In the genomic region with DNA sequence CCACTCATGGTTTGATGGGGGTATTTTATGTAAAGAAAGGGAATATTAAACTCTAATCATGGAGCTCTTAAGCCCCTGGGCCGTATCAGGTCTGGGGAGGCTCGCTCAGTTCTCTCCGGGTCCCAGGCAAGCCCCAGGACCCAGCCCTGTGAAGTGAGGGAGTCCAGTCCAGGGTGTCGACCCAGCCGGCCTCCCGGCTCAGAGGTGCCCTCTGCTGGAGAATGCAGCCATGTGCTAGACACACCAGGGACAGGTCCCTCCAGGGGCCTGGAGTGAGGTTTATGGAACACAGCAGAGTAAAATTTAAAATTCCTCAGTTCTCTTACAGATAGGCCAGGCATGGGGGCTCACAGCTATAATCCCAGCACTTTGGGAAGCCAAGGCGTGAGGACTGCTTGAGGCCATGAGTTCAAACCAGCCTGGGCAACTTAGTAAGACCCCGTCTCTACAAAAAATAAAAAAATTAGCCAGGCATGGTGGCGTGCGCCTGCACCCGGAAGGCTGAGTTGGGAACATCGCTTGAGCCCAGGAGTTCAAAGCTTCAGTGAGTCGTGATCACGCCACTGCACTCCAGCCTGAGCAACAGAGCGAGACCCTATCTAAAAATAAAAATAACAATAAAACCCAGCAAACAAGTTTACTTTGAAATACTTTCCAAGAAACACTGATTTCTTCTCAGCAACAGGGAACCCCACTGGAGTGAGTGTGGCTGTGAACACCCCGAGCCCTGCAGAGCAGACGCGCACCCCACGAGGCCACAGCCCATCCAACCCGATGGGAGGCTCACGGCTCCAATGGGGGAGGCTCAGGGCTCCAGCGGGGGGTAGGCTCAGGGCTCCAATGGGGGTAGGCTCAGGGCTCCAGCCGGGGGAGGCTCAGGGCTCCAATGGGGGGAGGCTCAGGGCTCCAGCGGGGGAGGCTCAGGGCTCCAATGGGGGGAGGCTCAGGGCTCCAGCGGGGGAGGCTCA, we compare ENCODE assay signal across 8 cellular contexts.
DNase-seq lines count a peak whose midpoint lies in the region; ATAC-seq, FAIRE-seq and TF ChIP-seq lines count a peak whose summit lies in the region.

No MANE protein-coding gene starts in this region.

- H3K36me3 Mint-ChIP-seq in activated naive CD4-positive, alpha-beta T cell treated with anti-CD3 and anti-CD28 coated beads, Interleukin-2, amount 10 ng/mL, durations not matched to agents 7 days and 5 days = peaks cover 20% of the 10 kb centered on the region

- FAIRE-seq in D721Med (lab: Jason Lieb, UNC) = no peak

- TF ChIP-seq CTCF in D721Med (IDR thresholded peaks at IDR 0.05; ENCODE audit: insufficient read depth, missing control alignments) (peak; percentile 74), psoas muscle (IDR thresholded peaks at IDR 0.05) (peak; percentile 81)

- H3K27me3 Mint-ChIP-seq in activated naive CD4-positive, alpha-beta T cell treated with anti-CD3 and anti-CD28 coated beads, Interleukin-2, amount 10 ng/mL, durations not matched to agents 7 days and 5 days = no peaks in the 10 kb centered on the region

- H3K27ac ChIP-seq in psoas muscle = no peak overlapping the region

- 75 to 79% (median 75%) methylated on average over 21 to 25 of the region's 25 CpGs for WGBS in psoas muscle, 3 donors

- H3K9me3 ChIP-seq in psoas muscle = no peaks in the 10 kb centered on the region

- H3K36me3 ChIP-seq in psoas muscle (ENCODE audit: insufficient read depth in 1 of 2, low read depth in 1 of 2) = peaks cover 3 to 48% of the 10 kb centered on the region in 2 donors

- H3K4me1 Mint-ChIP-seq in activated naive CD4-positive, alpha-beta T cell treated with anti-CD3 and anti-CD28 coated beads, Interleukin-2, amount 10 ng/mL, durations not matched to agents 7 days and 5 days = peaks cover 4% of the 10 kb centered on the region

- H3K9me3 Mint-ChIP-seq in activated naive CD4-positive, alpha-beta T cell treated with anti-CD3 and anti-CD28 coated beads, Interleukin-2, amount 10 ng/mL, durations not matched to agents 7 days and 5 days = no peaks in the 10 kb centered on the region

- CTCF ChIA-PET in activated naive CD4-positive, alpha-beta T cell treated with anti-CD3 and anti-CD28 coated beads, Interleukin-2, amount 10 ng/mL, durations not matched to agents 7 days and 5 days (lab: Charles Lee) = interaction anchor here (0.6 to 2.4 kb wide), 11 partner anchors 11 to 219 kb away, joined by 3 to 7 read pairs (median 4); partner anchors contain the start of gene SPG7

- DNase-seq in D721Med (ENCODE audit: insufficient read length, low spot score) = peak; percentile 88
- DNase-seq in HPDE6-E6E7 (ENCODE audit: extremely low spot score) = peak; percentile 99
- DNase-seq in activated naive CD4-positive, alpha-beta T cell treated with anti-CD3 and anti-CD28 coated beads, Interleukin-2, amount 10 ng/mL, durations not matched to agents 7 days and 5 days = peak; percentile 79
- DNase-seq in Right ventricle myocardium superior = peak; percentile 83
- peak; percentile 75 to 87 for DNase-seq in psoas muscle

- H3K4me1 ChIP-seq in psoas muscle = peaks cover 6% of the 10 kb centered on the region

- H3K4me3 Mint-ChIP-seq in activated naive CD4-positive, alpha-beta T cell treated with anti-CD3 and anti-CD28 coated beads, Interleukin-2, amount 10 ng/mL, durations not matched to agents 7 days and 5 days = no peak overlapping the region

- no peaks in the 10 kb centered on the region for H3K27me3 ChIP-seq in psoas muscle (ENCODE audit: insufficient read depth in 3 of 3, low read length in 2 of 3)

- peak overlapping the region; percentile 64 for H3K27ac Mint-ChIP-seq in activated naive CD4-positive, alpha-beta T cell treated with anti-CD3 and anti-CD28 coated beads, Interleukin-2, amount 10 ng/mL, durations not matched to agents 7 days and 5 days

- intact Hi-C loops in Right ventricle myocardium superior (cut with DNase I) (no loop called here), psoas muscle (cut with DNase I) (no loop called here)

- H3K4me3 ChIP-seq in psoas muscle = no peak overlapping the region

- peak; percentile 95 for ATAC-seq in SK-N-SH treated with all-trans-retinoic acid at 6 μM for 48 hours
- ATAC-seq in Right ventricle myocardium superior (ENCODE audit: poor library complexity) = peak; percentile 80
- ATAC-seq in psoas muscle = peak; percentile 77 to 85 (median 82)
- no peak for ATAC-seq in HG03280 (IDR thresholded peaks at IDR 0.05; ENCODE audit: unreplicated experiment)
- no peak for ATAC-seq in HG02763 (IDR thresholded peaks at IDR 0.05; ENCODE audit: unreplicated experiment)

TF ChIP-seq in SK-N-SH treated with all-trans-retinoic acid at 6 μM for 48 hours, 23 proteins besides CTCF, POLR2A, EP300 and RAD21 (continues in another document):
- TF ChIP-seq CSDC2 (CRISPR knock-in tag; IDR thresholded peaks at IDR 0.05) (no peak), ESRRG (CRISPR knock-in tag; IDR thresholded peaks at IDR 0.05) (no peak), ARNTL (CRISPR knock-in tag; IDR thresholded peaks at IDR 0.05; ENCODE audit: borderline replicate concordance, low read depth) (no peak), ISL1 (CRISPR knock-in tag; IDR thresholded peaks at IDR 0.05) (no peak), ZFP30 (CRISPR knock-in tag; IDR thresholded peaks at IDR 0.05) (no peak), PPARA (CRISPR knock-in tag; IDR thresholded peaks at IDR 0.05; ENCODE audit: borderline replicate concordance) (no peak)
- TF ChIP-seq, protein P1, sequence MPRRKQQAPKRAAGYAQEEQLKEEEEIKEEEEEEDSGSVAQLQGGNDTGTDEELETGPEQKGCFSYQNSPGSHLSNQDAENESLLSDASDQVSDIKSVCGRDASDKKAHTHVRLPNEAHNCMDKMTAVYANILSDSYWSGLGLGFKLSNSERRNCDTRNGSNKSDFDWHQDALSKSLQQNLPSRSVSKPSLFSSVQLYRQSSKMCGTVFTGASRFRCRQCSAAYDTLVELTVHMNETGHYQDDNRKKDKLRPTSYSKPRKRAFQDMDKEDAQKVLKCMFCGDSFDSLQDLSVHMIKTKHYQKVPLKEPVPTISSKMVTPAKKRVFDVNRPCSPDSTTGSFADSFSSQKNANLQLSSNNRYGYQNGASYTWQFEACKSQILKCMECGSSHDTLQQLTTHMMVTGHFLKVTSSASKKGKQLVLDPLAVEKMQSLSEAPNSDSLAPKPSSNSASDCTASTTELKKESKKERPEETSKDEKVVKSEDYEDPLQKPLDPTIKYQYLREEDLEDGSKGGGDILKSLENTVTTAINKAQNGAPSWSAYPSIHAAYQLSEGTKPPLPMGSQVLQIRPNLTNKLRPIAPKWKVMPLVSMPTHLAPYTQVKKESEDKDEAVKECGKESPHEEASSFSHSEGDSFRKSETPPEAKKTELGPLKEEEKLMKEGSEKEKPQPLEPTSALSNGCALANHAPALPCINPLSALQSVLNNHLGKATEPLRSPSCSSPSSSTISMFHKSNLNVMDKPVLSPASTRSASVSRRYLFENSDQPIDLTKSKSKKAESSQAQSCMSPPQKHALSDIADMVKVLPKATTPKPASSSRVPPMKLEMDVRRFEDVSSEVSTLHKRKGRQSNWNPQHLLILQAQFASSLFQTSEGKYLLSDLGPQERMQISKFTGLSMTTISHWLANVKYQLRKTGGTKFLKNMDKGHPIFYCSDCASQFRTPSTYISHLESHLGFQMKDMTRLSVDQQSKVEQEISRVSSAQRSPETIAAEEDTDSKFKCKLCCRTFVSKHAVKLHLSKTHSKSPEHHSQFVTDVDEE (CRISPR knock-in tag; IDR thresholded peaks at IDR 0.05) = no peak
- TF ChIP-seq, protein P2, sequence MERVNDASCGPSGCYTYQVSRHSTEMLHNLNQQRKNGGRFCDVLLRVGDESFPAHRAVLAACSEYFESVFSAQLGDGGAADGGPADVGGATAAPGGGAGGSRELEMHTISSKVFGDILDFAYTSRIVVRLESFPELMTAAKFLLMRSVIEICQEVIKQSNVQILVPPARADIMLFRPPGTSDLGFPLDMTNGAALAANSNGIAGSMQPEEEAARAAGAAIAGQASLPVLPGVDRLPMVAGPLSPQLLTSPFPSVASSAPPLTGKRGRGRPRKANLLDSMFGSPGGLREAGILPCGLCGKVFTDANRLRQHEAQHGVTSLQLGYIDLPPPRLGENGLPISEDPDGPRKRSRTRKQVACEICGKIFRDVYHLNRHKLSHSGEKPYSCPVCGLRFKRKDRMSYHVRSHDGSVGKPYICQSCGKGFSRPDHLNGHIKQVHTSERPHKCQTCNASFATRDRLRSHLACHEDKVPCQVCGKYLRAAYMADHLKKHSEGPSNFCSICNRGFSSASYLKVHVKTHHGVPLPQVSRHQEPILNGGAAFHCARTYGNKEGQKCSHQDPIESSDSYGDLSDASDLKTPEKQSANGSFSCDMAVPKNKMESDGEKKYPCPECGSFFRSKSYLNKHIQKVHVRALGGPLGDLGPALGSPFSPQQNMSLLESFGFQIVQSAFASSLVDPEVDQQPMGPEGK (CRISPR knock-in tag; IDR thresholded peaks at IDR 0.05; ENCODE audit: borderline replicate concordance) = no peak
- TF ChIP-seq, protein P3, sequence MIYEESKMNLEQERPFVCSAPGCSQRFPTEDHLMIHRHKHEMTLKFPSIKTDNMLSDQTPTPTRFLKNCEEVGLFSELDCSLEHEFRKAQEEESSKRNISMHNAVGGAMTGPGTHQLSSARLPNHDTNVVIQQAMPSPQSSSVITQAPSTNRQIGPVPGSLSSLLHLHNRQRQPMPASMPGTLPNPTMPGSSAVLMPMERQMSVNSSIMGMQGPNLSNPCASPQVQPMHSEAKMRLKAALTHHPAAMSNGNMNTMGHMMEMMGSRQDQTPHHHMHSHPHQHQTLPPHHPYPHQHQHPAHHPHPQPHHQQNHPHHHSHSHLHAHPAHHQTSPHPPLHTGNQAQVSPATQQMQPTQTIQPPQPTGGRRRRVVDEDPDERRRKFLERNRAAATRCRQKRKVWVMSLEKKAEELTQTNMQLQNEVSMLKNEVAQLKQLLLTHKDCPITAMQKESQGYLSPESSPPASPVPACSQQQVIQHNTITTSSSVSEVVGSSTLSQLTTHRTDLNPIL (CRISPR knock-in tag; IDR thresholded peaks at IDR 0.05; ENCODE audit: low read depth) = no peak
- TF ChIP-seq, protein P4, sequence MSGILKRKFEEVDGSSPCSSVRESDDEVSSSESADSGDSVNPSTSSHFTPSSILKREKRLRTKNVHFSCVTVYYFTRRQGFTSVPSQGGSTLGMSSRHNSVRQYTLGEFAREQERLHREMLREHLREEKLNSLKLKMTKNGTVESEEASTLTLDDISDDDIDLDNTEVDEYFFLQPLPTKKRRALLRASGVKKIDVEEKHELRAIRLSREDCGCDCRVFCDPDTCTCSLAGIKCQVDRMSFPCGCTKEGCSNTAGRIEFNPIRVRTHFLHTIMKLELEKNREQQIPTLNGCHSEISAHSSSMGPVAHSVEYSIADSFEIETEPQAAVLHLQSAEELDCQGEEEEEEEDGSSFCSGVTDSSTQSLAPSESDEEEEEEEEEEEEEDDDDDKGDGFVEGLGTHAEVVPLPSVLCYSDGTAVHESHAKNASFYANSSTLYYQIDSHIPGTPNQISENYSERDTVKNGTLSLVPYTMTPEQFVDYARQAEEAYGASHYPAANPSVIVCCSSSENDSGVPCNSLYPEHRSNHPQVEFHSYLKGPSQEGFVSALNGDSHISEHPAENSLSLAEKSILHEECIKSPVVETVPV (CRISPR knock-in tag; IDR thresholded peaks at IDR 0.05) = no peak

Comparison
In these comparisons a context has a peak if more than half of its experiments do, and no peak if none do; other contexts are left out.
1. ATAC-seq: peak in SK-N-SH treated with all-trans-retinoic acid at 6 μM for 48 hours (single experiment), Right ventricle myocardium superior (single experiment) and psoas muscle (4 of 4); none in HG03280 (single experiment) and HG02763 (single experiment).
2. Peak in every context shown above with its lines, with median percentiles within 50 percentile points of each other: DNase-seq.